In the genomic region with DNA sequence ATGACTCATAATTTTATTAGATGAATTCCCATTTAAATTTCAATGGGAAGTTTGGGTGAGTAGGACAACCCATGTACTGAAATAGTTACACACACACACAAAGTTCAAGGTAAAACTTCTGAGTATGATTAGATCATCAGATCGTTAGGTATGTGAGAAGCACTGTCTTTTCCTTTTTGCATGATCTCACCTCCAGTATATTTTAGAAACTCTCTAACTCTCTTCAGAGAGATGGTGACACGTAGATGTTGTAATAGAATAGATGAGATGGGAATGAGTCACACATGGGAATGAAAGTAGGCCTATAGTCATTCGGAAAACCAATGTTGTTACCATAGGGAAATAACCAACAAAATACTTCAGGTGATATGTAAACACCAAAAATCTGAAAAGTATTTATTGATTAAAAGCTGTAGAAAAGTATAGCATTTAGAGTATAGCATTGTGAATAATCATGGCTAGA, we compare ENCODE assay signal across 1 cellular context.
TF ChIP-seq lines count a peak whose summit lies in the region.

No MANE protein-coding gene starts in this region.

TF ChIP-seq in IMR-90, 13 proteins besides CTCF, POLR2A, EP300 and RAD21:
- TF ChIP-seq FOS (IDR thresholded peaks at IDR 0.05; ENCODE audit: low read depth, low read length): peak; percentile 91
- TF ChIP-seq CEBPB (IDR thresholded peaks at IDR 0.05; ENCODE audit: low read depth, low read length): peak; percentile 93
- no peak for TF ChIP-seq MAFK (IDR thresholded peaks at IDR 0.05; ENCODE audit: low read depth, low read length)
- TF ChIP-seq MAZ (IDR thresholded peaks at IDR 0.05; ENCODE audit: borderline replicate concordance, low read depth, low read length): no peak
- TF ChIP-seq, protein P1, sequence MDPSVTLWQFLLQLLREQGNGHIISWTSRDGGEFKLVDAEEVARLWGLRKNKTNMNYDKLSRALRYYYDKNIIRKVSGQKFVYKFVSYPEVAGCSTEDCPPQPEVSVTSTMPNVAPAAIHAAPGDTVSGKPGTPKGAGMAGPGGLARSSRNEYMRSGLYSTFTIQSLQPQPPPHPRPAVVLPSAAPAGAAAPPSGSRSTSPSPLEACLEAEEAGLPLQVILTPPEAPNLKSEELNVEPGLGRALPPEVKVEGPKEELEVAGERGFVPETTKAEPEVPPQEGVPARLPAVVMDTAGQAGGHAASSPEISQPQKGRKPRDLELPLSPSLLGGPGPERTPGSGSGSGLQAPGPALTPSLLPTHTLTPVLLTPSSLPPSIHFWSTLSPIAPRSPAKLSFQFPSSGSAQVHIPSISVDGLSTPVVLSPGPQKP (IDR thresholded peaks at IDR 0.05; ENCODE audit: borderline replicate concordance, low read depth, low read length): no peak
- TF ChIP-seq BHLHE40 (IDR thresholded peaks at IDR 0.05; ENCODE audit: low read depth, low read length): 0 out of 2 replicates have a peak, but pooled peaks have one; percentile 52
- no peak for TF ChIP-seq MXI1 (IDR thresholded peaks at IDR 0.05; ENCODE audit: borderline replicate concordance, low read depth, low read length)
- no peak for TF ChIP-seq SMC3 (IDR thresholded peaks at IDR 0.05; ENCODE audit: low read depth, low read length)
